In genomic region chr13:31001647-31002046, GRCh38 we compare ENCODE assay signal across 23 cellular contexts.
A peak's percentile ranks its signal among the peaks of the same experiment; 100 is the strongest.
DNase-seq lines count a peak whose midpoint lies in the region; ATAC-seq and TF ChIP-seq lines count a peak whose summit lies in the region.
"Had no signal": no experiment of that assay in that cellular context is flagged by ENCODE, and none has a peak within 500 bp of the region (broad histone marks: within the 10 kb centered on the region; RNA-seq: fewer than 3 reads in every experiment).

No MANE protein-coding gene starts in this region.

- no peaks in the 10 kb centered on the region for H3K27me3 ChIP-seq in body of pancreas
- H3K27me3 ChIP-seq: neural progenitor cell, testis had no signal

- DNase-seq in Daoy (ENCODE audit: low read depth) = peak; percentile 36
- DNase-seq in body of pancreas = no peak
- peak; percentile 36 for DNase-seq in kidney glomerular epithelial cell (lab: John Stamatoyannopoulos, UW)
- DNase-seq in stimulated activated CD4-positive, alpha-beta T cell treated with anti-CD3 and anti-CD28 coated beads, Interleukin-12 subunit alpha, Interleukin-12 subunit beta, amount 100 ng/mL, for 4 hours = no peak
- no peak for DNase-seq in dermis blood vessel endothelial cell
- DNase-seq in activated CD4-positive, alpha-beta T cell treated with anti-CD3 and anti-CD28 coated beads, Interleukin-2, amount 50 U/mL, for 48 hours = no peak
- DNase-seq: activated CD4-positive, alpha-beta T cell treated with anti-CD3 and anti-CD28 coated beads, Interleukin-2, amount 50 U/mL, for 4 hours; aorta; dorsolateral prefrontal cortex; IMR-90; NCI-H1105; NCI-H1930; NCI-H69; SHP77; stimulated activated naive CD8-positive, alpha-beta T cell treated with anti-CD3 and anti-CD28 coated beads, Interleukin-15, Interleukin-2, amounts not matched to agents 100 U/mL and 50 U/mL, for 24 hours; SW 1271; T-helper 9 cell; testis had no signal

- H3K4me3 ChIP-seq in body of pancreas = no peak overlapping the region
- H3K4me3 ChIP-seq: dorsolateral prefrontal cortex, GM23248, neural progenitor cell, testis had no signal

- intact Hi-C loops in body of pancreas (cut with DNase I) = no loop called here

- no peak for TF ChIP-seq EP300 in Ishikawa (IDR thresholded peaks at IDR 0.05; ENCODE audit: borderline replicate concordance)

- H3K9me3 ChIP-seq in body of pancreas = no peaks in the 10 kb centered on the region
- H3K9me3 ChIP-seq: testis had no signal

- no peak for TF ChIP-seq RAD21 in Ishikawa (IDR thresholded peaks at IDR 0.05; ENCODE audit: low read depth)

- no peaks in the 10 kb centered on the region for H3K4me1 ChIP-seq in body of pancreas

- no peak for TF ChIP-seq CTCF in body of pancreas (IDR thresholded peaks at IDR 0.05)

- TF ChIP-seq POLR2A in body of pancreas (IDR thresholded peaks at IDR 0.05) = no peak

- H3K36me3 ChIP-seq in body of pancreas (replicated peaks in 1 of 2; ENCODE audit: insufficient read depth in 1 of 2, low read depth in 2 of 2) = no peaks in the 10 kb centered on the region
- H3K36me3 ChIP-seq: neural progenitor cell had no signal

- WGBS in body of pancreas, 2 donors = 40 to 50% methylated on average over 2 of the region's 2 CpGs

- ATAC-seq in body of pancreas (peak; percentile 42), GM19324 (IDR thresholded peaks at IDR 0.05; ENCODE audit: low FRiP score, unreplicated experiment) (no peak)
- ATAC-seq: stimulated activated naive CD8-positive, alpha-beta T cell treated with anti-CD3 and anti-CD28 coated beads, Interleukin-15, Interleukin-2, amounts not matched to agents 100 U/mL and 50 U/mL, for 24 hours had no signal

- no peak overlapping the region for H3K27ac ChIP-seq in body of pancreas
- H3K27ac ChIP-seq: C4-2B, GM23248, neural progenitor cell, testis had no signal

TF ChIP-seq in Ishikawa, 13 proteins besides CTCF, POLR2A, EP300 and RAD21:
- TF ChIP-seq USF1 (IDR thresholded peaks at IDR 0.05) (peak; percentile 73), TAF1 (IDR thresholded peaks at IDR 0.05; ENCODE audit: low read depth) (no peak), EGR1 (IDR thresholded peaks at IDR 0.05) (no peak)
TF ChIP-seq in Ishikawa: peak in this region for 1.

Comparison
In these comparisons a context has a peak if more than half of its experiments do, and no peak if none do; other contexts are left out.
1. DNase-seq: peak in Daoy (single experiment) and kidney glomerular epithelial cell (single experiment); none in body of pancreas (0 of 4), stimulated activated CD4-positive, alpha-beta T cell treated with anti-CD3 and anti-CD28 coated beads, Interleukin-12 subunit alpha, Interleukin-12 subunit beta, amount 100 ng/mL, for 4 hours (single experiment), dermis blood vessel endothelial cell (single experiment) and activated CD4-positive, alpha-beta T cell treated with anti-CD3 and anti-CD28 coated beads, Interleukin-2, amount 50 U/mL, for 48 hours (0 of 2).